Comparison of ENCODE assay signal across 25 cellular contexts in the genomic region with DNA sequence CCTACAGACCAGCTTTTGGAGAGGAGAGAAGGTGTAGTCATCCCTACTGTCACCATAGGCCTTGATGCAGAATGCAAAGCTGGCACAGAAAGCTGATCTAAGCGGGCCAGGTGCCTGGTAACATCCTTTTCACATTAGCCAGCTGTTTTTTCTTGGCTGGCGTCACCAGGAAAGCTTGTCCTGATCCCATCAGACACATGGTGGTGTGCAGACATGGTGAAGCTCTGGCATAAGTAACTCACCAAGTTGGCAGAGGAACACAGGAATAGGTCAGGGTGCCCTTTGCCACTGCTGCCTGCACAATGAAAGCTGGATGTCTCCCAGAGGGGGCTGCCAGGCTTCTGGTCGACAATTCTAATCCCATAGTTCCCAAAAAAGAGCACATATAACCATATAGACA.
"Had no signal": no experiment of that assay in that cellular context is flagged by ENCODE, and none has a peak within 500 bp of the region (broad histone marks: within the 10 kb centered on the region; RNA-seq: fewer than 3 reads in every experiment).

No MANE protein-coding gene starts in this region.

- H3K27ac ChIP-seq: cardiac muscle cell, epithelial cell of prostate, hepatocyte, lower lobe of right lung, ovary, psoas muscle, right lobe of liver, suprapubic skin, upper lobe of left lung had no signal

- ATAC-seq: activated CD8-positive, alpha-beta T cell treated with anti-CD3 and anti-CD28 coated beads for 36 hours; activated T-helper 17 cell treated with anti-CD3 and anti-CD28 coated beads, Interleukin-2, amount 50 U/mL, for 72 hours; lower lobe of right lung; naive thymus-derived CD8-positive, alpha-beta T cell; right lobe of liver; stimulated activated naive CD8-positive, alpha-beta T cell treated with anti-CD3 and anti-CD28 coated beads, Interleukin-15, amount 100 ng/mL, for 72 hours had no signal

- DNase-seq: activated CD4-positive, alpha-beta T cell treated with anti-CD3 and anti-CD28 coated beads for 48 hours; activated CD4-positive, CD25-positive, alpha-beta regulatory T cell; activated CD8-positive, alpha-beta T cell treated with anti-CD3 and anti-CD28 coated beads for 36 hours; activated naive CD4-positive, alpha-beta T cell treated with Interleukin-2 at 50 U/mL for 16 hours; activated naive CD8-positive, alpha-beta T cell treated with anti-CD3 and anti-CD28 coated beads, Interleukin-2, amount 10 ng/mL, durations not matched to agents 7 days and 5 days; activated T-cell treated with anti-CD3 and anti-CD28 coated beads, Interleukin-2, amount 50 U/mL, for 1 hour; amygdala; endodermal cell; foreskin fibroblast; lower lobe of right lung; naive thymus-derived CD8-positive, alpha-beta T cell; ovary; psoas muscle; right lobe of liver; small intestine; stimulated activated CD4-positive, alpha-beta T cell treated with anti-CD3 and anti-CD28 coated beads, Interleukin-15, amount 100 ng/mL, for 24 hours; stimulated activated CD4-positive, alpha-beta T cell treated with anti-CD3 and anti-CD28 coated beads, Interleukin-2, amount 100 ng/mL, for 48 hours; stimulated activated naive CD8-positive, alpha-beta T cell treated with anti-CD3 and anti-CD28 coated beads, Interleukin-15, amount 100 ng/mL, for 72 hours; T1000; upper lobe of left lung had no signal

- H3K36me3 ChIP-seq: cardiac muscle cell, lower lobe of right lung, ovary, right lobe of liver, suprapubic skin, upper lobe of left lung had no signal

- H3K27me3 ChIP-seq: cardiac muscle cell, hepatocyte, ovary, right lobe of liver, suprapubic skin, upper lobe of left lung had no signal

- H3K9me3 ChIP-seq: ovary, right lobe of liver, suprapubic skin had no signal

- H3K4me2 ChIP-seq: hepatocyte had no signal

- H3K4me1 ChIP-seq: lower lobe of right lung, psoas muscle, right lobe of liver, suprapubic skin, upper lobe of left lung had no signal

- H2AFZ ChIP-seq: hepatocyte had no signal

- H3K4me3 ChIP-seq: cardiac muscle cell, hepatocyte, lower lobe of right lung, ovary, psoas muscle, right lobe of liver, suprapubic skin, upper lobe of left lung had no signal
